ENCODE assay signal across 18 cellular contexts in genomic region chr7:7698930-7699329, GRCh38.
"Had no signal": no experiment of that assay in that cellular context is flagged by ENCODE, and none has a peak within 500 bp of the region (broad histone marks: within the 10 kb centered on the region; RNA-seq: fewer than 3 reads in every experiment).

No MANE protein-coding gene starts in this region.

- H3K9me3 ChIP-seq: prostate gland, transverse colon, vagina had no signal

- H3K36me3 ChIP-seq: brain microvascular endothelial cell, prostate gland, transverse colon, vagina had no signal

- H3K27me3 Mint-ChIP-seq: activated naive CD4-positive, alpha-beta T cell treated with anti-CD3 and anti-CD28 coated beads, Interleukin-2, amount 50 U/mL, for 24 hours had no signal

- ATAC-seq: natural killer cell; stimulated activated naive CD8-positive, alpha-beta T cell treated with anti-CD3 and anti-CD28 coated beads, Interleukin-15, Interleukin-2, amounts not matched to agents 100 U/mL and 50 U/mL, for 24 hours had no signal

- H3K27me3 ChIP-seq: brain microvascular endothelial cell, transverse colon, vagina had no signal

- H3K4me1 ChIP-seq: prostate gland had no signal

- H3K4me3 Mint-ChIP-seq: activated naive CD4-positive, alpha-beta T cell treated with anti-CD3 and anti-CD28 coated beads, Interleukin-2, amount 50 U/mL, for 24 hours; endodermal cell; natural killer cell had no signal

- DNase-seq: activated gamma-delta T cell treated with Interleukin-2 at 50 U/mL for 16 hours; activated T-cell treated with anti-CD3 and anti-CD28 coated beads, Interleukin-2, amount 50 U/mL, for 1 hour; brain microvascular endothelial cell; endodermal cell; kidney; midbrain; natural killer cell; stimulated activated CD4-positive, alpha-beta T cell treated with anti-CD3 and anti-CD28 coated beads, Interleukin-12 subunit alpha, Interleukin-12 subunit beta, amount 100 ng/mL, for 4 hours; stimulated activated CD4-positive, alpha-beta T cell treated with anti-CD3 and anti-CD28 coated beads, Interleukin-4, amount 100 ng/mL, for 4 hours; stimulated activated naive CD8-positive, alpha-beta T cell treated with anti-CD3 and anti-CD28 coated beads, Interleukin-15, Interleukin-2, amounts not matched to agents 100 U/mL and 50 U/mL, for 24 hours; T-helper 1 cell; T-helper 9 cell; transverse colon had no signal

- H3K27ac Mint-ChIP-seq: activated naive CD4-positive, alpha-beta T cell treated with anti-CD3 and anti-CD28 coated beads, Interleukin-2, amount 50 U/mL, for 24 hours; endodermal cell had no signal

- H3K27ac ChIP-seq: brain microvascular endothelial cell, coronary artery, epithelial cell of prostate, prostate gland, transverse colon, vagina had no signal

- H3K4me3 ChIP-seq: prostate gland, transverse colon, vagina had no signal

- H3K9me3 Mint-ChIP-seq: activated naive CD4-positive, alpha-beta T cell treated with anti-CD3 and anti-CD28 coated beads, Interleukin-2, amount 50 U/mL, for 24 hours had no signal
